ENCODE assay signal across 1 cellular context in the genomic region with DNA sequence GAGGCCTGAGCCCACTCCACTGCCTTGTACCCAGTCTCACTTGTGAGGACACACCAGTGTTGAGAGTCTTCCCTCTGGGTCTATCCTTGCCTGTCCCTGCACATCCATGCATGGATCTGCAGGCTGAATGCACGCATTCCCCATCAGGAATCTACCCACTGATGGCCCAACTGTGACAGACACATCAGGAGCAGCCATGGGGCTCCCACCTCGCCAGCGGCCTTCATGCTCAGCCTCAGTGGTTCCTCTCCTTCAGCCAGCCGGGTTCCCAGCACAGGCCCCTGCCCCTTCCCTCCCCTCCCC.
TF ChIP-seq lines count a peak whose summit lies in the region.

No MANE protein-coding gene starts in this region.

TF ChIP-seq in H1, 55 proteins besides CTCF, POLR2A, EP300 and RAD21:
- no peak for TF ChIP-seq TBP (IDR thresholded peaks at IDR 0.05; ENCODE audit: low read depth, low read length)
- TF ChIP-seq KDM5A (IDR thresholded peaks at IDR 0.05; ENCODE audit: low read length): no peak
- TF ChIP-seq EGR1 (IDR thresholded peaks at IDR 0.05; ENCODE audit: borderline replicate concordance, low read depth, low read length): no peak
- no peak for TF ChIP-seq CHD2 (IDR thresholded peaks at IDR 0.05; ENCODE audit: low read length)
- TF ChIP-seq FOSL1 (IDR thresholded peaks at IDR 0.05; ENCODE audit: insufficient read depth, low read depth, low read length): no peak
- TF ChIP-seq POU5F1 (IDR thresholded peaks at IDR 0.05; ENCODE audit: low read depth, low read length): no peak
- no peak for TF ChIP-seq EZH2 (IDR thresholded peaks at IDR 0.05; ENCODE audit: low read depth, low read length, severe bottlenecking)
- no peak for TF ChIP-seq ZNF274 (IDR thresholded peaks at IDR 0.05; ENCODE audit: borderline replicate concordance, extremely low read depth, low read length)
- TF ChIP-seq CTBP2 (IDR thresholded peaks at IDR 0.05; ENCODE audit: borderline replicate concordance, insufficient read depth, insufficient read length, low read length): no peak
- no peak for TF ChIP-seq SP2 (IDR thresholded peaks at IDR 0.05; ENCODE audit: low read length)
- TF ChIP-seq, protein P1, sequence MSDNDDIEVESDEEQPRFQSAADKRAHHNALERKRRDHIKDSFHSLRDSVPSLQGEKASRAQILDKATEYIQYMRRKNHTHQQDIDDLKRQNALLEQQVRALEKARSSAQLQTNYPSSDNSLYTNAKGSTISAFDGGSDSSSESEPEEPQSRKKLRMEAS (IDR thresholded peaks at IDR 0.05): no peak
- no peak for TF ChIP-seq KDM4A (IDR thresholded peaks at IDR 0.05; ENCODE audit: low read depth, low read length, severe bottlenecking)
- no peak for TF ChIP-seq TEAD4 (IDR thresholded peaks at IDR 0.05; ENCODE audit: low read depth, low read length)
